8 cellular contexts compared by ENCODE assay signal in genomic region chr20:2799688-2800589, GRCh38. TPM values are rescaled to one million over a fixed set of nuclear protein-coding genes. Genes with fewer than 3 reads are reported as not detected.
A peak's percentile ranks its signal among the peaks of the same experiment; 100 is the strongest.
DNase-seq lines count a peak whose midpoint lies in the region; ATAC-seq and TF ChIP-seq lines count a peak whose summit lies in the region.

No MANE protein-coding gene starts in this region.

- H3K4me1 ChIP-seq in heart right ventricle (peaks cover 0 to 29% (median 12%) of the 10 kb centered on the region in 9 donors), skeletal muscle tissue (ENCODE audit: control insufficient read depth in 3 of 3, insufficient read depth in 3 of 3, low read length in 3 of 3) (peaks cover 3 to 11% (median 4%) of the 10 kb centered on the region in 3 donors)

- peaks cover 50 to 78% of the 10 kb centered on the region in 2 donors for H3K27me3 Mint-ChIP-seq in T-cell

- peaks cover 24 to 27% (median 25%) of the 10 kb centered on the region in 3 donors for H3K4me1 Mint-ChIP-seq in T-cell

- CTCF ChIA-PET in T-cell (lab: Charles Lee) = no interaction called here

- peak; percentile 56 for DNase-seq in AG08396 (ENCODE audit: low spot score)
- no peak for DNase-seq in T-cell
- no peak for DNase-seq in heart right ventricle
- no peak for DNase-seq in GOT3 (lab: John Stamatoyannopoulos, UW)
- no peak for DNase-seq in H4 (ENCODE audit: low spot score)

- peak overlapping the region in 1 of 10 donors; percentile 47 for H3K27ac ChIP-seq in heart right ventricle
- no peak overlapping the region for H3K27ac ChIP-seq in skeletal muscle tissue (ENCODE audit: low read depth, low read length)

- H3K9me3 ChIP-seq in heart right ventricle (peaks cover 0 to 4% (median 0%) of the 10 kb centered on the region in 11 donors), skeletal muscle tissue (ENCODE audit: control insufficient read depth in 3 of 3, low read length in 3 of 3) (no peaks in the 10 kb centered on the region)

- peak; percentile 5 for ATAC-seq in GM19438 (IDR thresholded peaks at IDR 0.05; ENCODE audit: low read depth, unreplicated experiment)
- peak in 3 of 4 experiments; percentile 7 to 38 (median 8) for ATAC-seq in T-cell (replicated peaks in 1 of 4)
- peak in 3 of 8 donors; percentile 21 to 36 (median 26) for ATAC-seq in heart right ventricle
- ATAC-seq in HG03469 (IDR thresholded peaks at IDR 0.05; ENCODE audit: unreplicated experiment) = no peak

- H3K27me3 ChIP-seq in heart right ventricle (peaks cover 7 to 97% (median 82%) of the 10 kb centered on the region in 7 donors), skeletal muscle tissue (ENCODE audit: control insufficient read depth in 3 of 3, insufficient read depth in 3 of 3, low read length in 3 of 3) (peaks cover 49 to 76% (median 64%) of the 10 kb centered on the region in 3 donors)

- peak overlapping the region in 1 of 3 donors; percentile 43 for H3K9ac ChIP-seq in skeletal muscle tissue (ENCODE audit: low read depth in 1 of 3, low read length in 3 of 3)

- peak overlapping the region in 1 of 2 donors; percentile 53 for H3K27ac Mint-ChIP-seq in T-cell

- H3K4me3 ChIP-seq in heart right ventricle = peak overlapping the region in 9 of 10 donors; percentile 16 to 54 (median 34)
- peak overlapping the region; percentile 26 to 64 (median 41) for H3K4me3 ChIP-seq in skeletal muscle tissue (ENCODE audit: low read length in 3 of 3)

- H3K4me3 Mint-ChIP-seq in T-cell = peak overlapping the region; percentile 81 to 96 (median 82)

- no peaks in the 10 kb centered on the region for H3K36me3 Mint-ChIP-seq in T-cell

- H3K36me3 ChIP-seq in heart right ventricle (no peaks in the 10 kb centered on the region), skeletal muscle tissue (ENCODE audit: control insufficient read depth in 3 of 3, insufficient read depth in 3 of 3, low read length in 3 of 3) (no peaks in the 10 kb centered on the region)

- POLR2A ChIA-PET in T-cell (lab: Charles Lee) = no interaction called here

- no peak for TF ChIP-seq CTCF in heart right ventricle (IDR thresholded peaks at IDR 0.05)

- intact Hi-C loops in heart right ventricle (cut with DNase I) = no loop called here

- 2% methylated on average over 63 to 70 of the region's 70 CpGs for WGBS in heart right ventricle, 2 donors

- H3K9me3 Mint-ChIP-seq in T-cell = no peaks in the 10 kb centered on the region

RNA-seq across cellular contexts. Expression of gene CPXM1, which starts 0.5 kb away (rescaled TPM):
- under 1 TPM; 0.20 to 0.90 (median 0.63) TPM for total RNA-seq in T-cell
- 1 to 10 TPM in 5 of 10 donors, under 1 TPM in 4, not detected in 1; 0.48 to 4.5 (median 1.4) TPM for total RNA-seq in heart right ventricle
- 1 to 10 TPM; 1.2 to 4.9 TPM for polyA plus RNA-seq in heart right ventricle
- 26.1 TPM for total RNA-seq in skeletal muscle tissue
- not detected in 2 replicates for total RNA-seq in H4 (2014; rRNA removed; shearing (Covaris generic))

RNA-seq across cellular contexts. Expression of gene C20orf141, which starts 14.8 kb away (rescaled TPM):
- total RNA-seq in T-cell = not detected
- not detected for total RNA-seq in heart right ventricle
- not detected for polyA plus RNA-seq in heart right ventricle
- not detected for total RNA-seq in skeletal muscle tissue
- total RNA-seq in H4 (2014; rRNA removed; shearing (Covaris generic)) = not detected in 2 replicates

RNA-seq across cellular contexts. Expression of gene TMEM239, which starts 16.2 kb away (rescaled TPM):
- not detected for total RNA-seq in T-cell
- not detected for total RNA-seq in heart right ventricle
- not detected for polyA plus RNA-seq in heart right ventricle
- total RNA-seq in skeletal muscle tissue = not detected
- not detected in 2 replicates for total RNA-seq in H4 (2014; rRNA removed; shearing (Covaris generic))

RNA-seq across cellular contexts. Expression of gene PCED1A, which starts 40.5 kb away (rescaled TPM):
- 100 to 1,000 TPM in 2 of 5 donors, 10 to 100 TPM in 3; 65.1 to 111 (median 95.2) TPM for total RNA-seq in T-cell
- total RNA-seq in heart right ventricle = 10 to 100 TPM in 3 of 10 donors, 1 to 10 TPM in 7; 4.5 to 11.9 (median 6.5) TPM
- 10 to 100 TPM; 10.3 to 36.9 TPM for polyA plus RNA-seq in heart right ventricle
- total RNA-seq in skeletal muscle tissue = 9.4 TPM
- total RNA-seq in H4 (2014; rRNA removed; shearing (Covaris generic)) = 10.9 and 24.5 TPM in 2 replicates

RNA-seq across cellular contexts. Expression of gene VPS16, which starts 40.6 kb away (rescaled TPM):
- total RNA-seq in T-cell = 10 to 100 TPM; 44.5 to 72.2 (median 68.2) TPM
- total RNA-seq in heart right ventricle = 10 to 100 TPM; 13.0 to 22.8 (median 19.3) TPM
- 10 to 100 TPM; 23.6 to 44.7 TPM for polyA plus RNA-seq in heart right ventricle
- total RNA-seq in skeletal muscle tissue = 28.2 TPM
- 26.3 and 30.7 TPM in 2 replicates for total RNA-seq in H4 (2014; rRNA removed; shearing (Covaris generic))
